ENCODE assay signal across 1 cellular context in the genomic region with DNA sequence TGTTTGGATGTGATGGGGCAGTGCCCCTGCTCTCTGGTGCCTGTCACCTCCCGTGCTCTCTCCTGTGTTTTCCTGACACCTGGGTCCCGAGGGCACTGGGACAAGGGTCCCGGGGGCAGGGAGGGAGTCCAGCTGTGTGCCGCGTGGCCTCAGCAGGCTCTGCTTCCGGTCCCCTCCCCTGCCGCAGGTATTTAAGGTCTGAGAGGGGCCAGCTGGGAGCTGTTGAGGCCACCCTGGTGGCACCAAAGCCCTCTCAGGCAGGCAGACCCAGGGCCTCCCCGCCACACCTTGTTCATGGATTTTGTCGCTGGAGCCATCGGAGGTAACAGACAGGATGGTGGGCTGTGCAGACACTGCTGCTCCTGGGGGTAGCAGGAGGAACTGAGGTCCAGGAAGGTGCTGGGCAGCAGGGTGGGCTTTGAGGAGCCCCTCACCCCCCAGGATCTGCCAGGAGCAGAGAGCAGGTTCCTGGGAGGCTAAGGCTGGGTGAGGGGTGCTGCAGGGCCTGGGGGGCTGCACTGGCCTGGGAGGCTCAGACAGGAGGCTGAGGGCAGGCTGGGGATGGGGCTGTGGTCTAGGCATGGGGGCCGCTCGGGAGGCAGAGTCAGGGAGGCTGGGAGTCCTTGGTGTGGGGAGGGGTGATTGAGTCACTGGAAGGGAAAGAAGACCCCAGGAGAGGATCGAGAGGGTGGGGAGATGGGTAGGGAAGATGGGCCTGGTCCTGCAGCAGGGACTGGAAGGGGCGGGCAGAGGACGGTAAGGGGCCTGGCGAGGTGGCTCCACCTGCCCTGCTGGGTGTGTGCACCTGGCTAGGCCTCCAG.
TF ChIP-seq lines count a peak whose summit lies in the region.

A gene with protein sequence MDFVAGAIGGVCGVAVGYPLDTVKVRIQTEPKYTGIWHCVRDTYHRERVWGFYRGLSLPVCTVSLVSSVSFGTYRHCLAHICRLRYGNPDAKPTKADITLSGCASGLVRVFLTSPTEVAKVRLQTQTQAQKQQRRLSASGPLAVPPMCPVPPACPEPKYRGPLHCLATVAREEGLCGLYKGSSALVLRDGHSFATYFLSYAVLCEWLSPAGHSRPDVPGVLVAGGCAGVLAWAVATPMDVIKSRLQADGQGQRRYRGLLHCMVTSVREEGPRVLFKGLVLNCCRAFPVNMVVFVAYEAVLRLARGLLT (plus strand): TSS at position 219 of the 821 bp plus-strand sequence. CDS start 76 bp downstream, at position 295.

TF ChIP-seq in HepG2, 621 proteins besides CTCF, POLR2A, EP300 and RAD21 (continues in another document):
- TF ChIP-seq AHDC1 (CRISPR knock-in tag; IDR thresholded peaks at IDR 0.05; ENCODE audit: borderline replicate concordance) (peak; percentile 54; the same call in 1 of the 2 replicates), GATAD2A (CRISPR knock-in tag; IDR thresholded peaks at IDR 0.05) (peak; percentile 33; the same call in 1 of the 2 replicates), HNF1B (CRISPR knock-in tag; IDR thresholded peaks at IDR 0.05) (peak; percentile 60; the same call in 1 of the 2 replicates), HNRNPLL (IDR thresholded peaks at IDR 0.05; ENCODE audit: low read depth, low read length, poor library complexity, severe bottlenecking) (no peak), PLRG1 (conservative IDR thresholded peaks at IDR 0.05) (no peak), HOXD1 (CRISPR knock-in tag; IDR thresholded peaks at IDR 0.05) (no peak), ZNF274 (CRISPR knock-in tag; IDR thresholded peaks at IDR 0.05) (0 out of 2 replicates have a peak, but pooled peaks have one; percentile 68), GFI1 (CRISPR knock-in tag; IDR thresholded peaks at IDR 0.05; ENCODE audit: borderline replicate concordance) (no peak), TBL1XR1 (IDR thresholded peaks at IDR 0.05; ENCODE audit: borderline replicate concordance, low read length, partially characterized antibody) (no peak), NFATC3 (CRISPR knock-in tag; IDR thresholded peaks at IDR 0.05) (no peak), ZNF501 (CRISPR knock-in tag; IDR thresholded peaks at IDR 0.05) (0 out of 2 replicates have a peak, but pooled peaks have one; percentile 31), MAZ (IDR thresholded peaks at IDR 0.05; ENCODE audit: borderline replicate concordance, low read depth, low read length) (peak; percentile 69; the same call in 1 of the 2 replicates), MAZ (CRISPR knock-in tag; IDR thresholded peaks at IDR 0.05; ENCODE audit: low read depth) (no peak), SIX1 (CRISPR knock-in tag; IDR thresholded peaks at IDR 0.05; ENCODE audit: borderline replicate concordance) (no peak), ZNF746 (CRISPR knock-in tag; IDR thresholded peaks at IDR 0.05) (0 out of 2 replicates have a peak, but pooled peaks have one; percentile 17), KLF15 (CRISPR knock-in tag; IDR thresholded peaks at IDR 0.05; ENCODE audit: borderline replicate concordance) (no peak), RFX5 (IDR thresholded peaks at IDR 0.05; ENCODE audit: low read depth, low read length) (no peak), SKI (IDR thresholded peaks at IDR 0.05; ENCODE audit: partially characterized antibody) (no peak), TEAD3 (CRISPR knock-in tag; optimal IDR thresholded peaks at IDR 0.05; ENCODE audit: borderline replicate concordance) (peak; percentile 56), TEAD2 (CRISPR knock-in tag; IDR thresholded peaks at IDR 0.05) (no peak), RBFOX2 (IDR thresholded peaks at IDR 0.05; ENCODE audit: low read depth, low read length) (no peak), ZBTB39 (CRISPR knock-in tag; IDR thresholded peaks at IDR 0.05) (no peak), EZH2 (conservative IDR thresholded peaks at IDR 0.05; ENCODE audit: low read depth, low read length) (no peak), SAP130 (CRISPR knock-in tag; IDR thresholded peaks at IDR 0.05; ENCODE audit: low read depth) (peak; percentile 53), LCORL (IDR thresholded peaks at IDR 0.05) (no peak), LCORL (CRISPR knock-in tag; IDR thresholded peaks at IDR 0.05) (peak; percentile 84)
- TF ChIP-seq, protein P1, sequence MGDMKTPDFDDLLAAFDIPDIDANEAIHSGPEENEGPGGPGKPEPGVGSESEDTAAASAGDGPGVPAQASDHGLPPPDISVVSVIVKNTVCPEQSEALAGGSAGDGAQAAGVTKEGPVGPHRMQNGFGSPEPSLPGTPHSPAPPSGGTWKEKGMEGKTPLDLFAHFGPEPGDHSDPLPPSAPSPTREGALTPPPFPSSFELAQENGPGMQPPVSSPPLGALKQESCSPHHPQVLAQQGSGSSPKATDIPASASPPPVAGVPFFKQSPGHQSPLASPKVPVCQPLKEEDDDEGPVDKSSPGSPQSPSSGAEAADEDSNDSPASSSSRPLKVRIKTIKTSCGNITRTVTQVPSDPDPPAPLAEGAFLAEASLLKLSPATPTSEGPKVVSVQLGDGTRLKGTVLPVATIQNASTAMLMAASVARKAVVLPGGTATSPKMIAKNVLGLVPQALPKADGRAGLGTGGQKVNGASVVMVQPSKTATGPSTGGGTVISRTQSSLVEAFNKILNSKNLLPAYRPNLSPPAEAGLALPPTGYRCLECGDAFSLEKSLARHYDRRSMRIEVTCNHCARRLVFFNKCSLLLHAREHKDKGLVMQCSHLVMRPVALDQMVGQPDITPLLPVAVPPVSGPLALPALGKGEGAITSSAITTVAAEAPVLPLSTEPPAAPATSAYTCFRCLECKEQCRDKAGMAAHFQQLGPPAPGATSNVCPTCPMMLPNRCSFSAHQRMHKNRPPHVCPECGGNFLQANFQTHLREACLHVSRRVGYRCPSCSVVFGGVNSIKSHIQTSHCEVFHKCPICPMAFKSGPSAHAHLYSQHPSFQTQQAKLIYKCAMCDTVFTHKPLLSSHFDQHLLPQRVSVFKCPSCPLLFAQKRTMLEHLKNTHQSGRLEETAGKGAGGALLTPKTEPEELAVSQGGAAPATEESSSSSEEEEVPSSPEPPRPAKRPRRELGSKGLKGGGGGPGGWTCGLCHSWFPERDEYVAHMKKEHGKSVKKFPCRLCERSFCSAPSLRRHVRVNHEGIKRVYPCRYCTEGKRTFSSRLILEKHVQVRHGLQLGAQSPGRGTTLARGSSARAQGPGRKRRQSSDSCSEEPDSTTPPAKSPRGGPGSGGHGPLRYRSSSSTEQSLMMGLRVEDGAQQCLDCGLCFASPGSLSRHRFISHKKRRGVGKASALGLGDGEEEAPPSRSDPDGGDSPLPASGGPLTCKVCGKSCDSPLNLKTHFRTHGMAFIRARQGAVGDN (CRISPR knock-in tag; IDR thresholded peaks at IDR 0.05), result peak; percentile 86
- TF ChIP-seq, protein P2, sequence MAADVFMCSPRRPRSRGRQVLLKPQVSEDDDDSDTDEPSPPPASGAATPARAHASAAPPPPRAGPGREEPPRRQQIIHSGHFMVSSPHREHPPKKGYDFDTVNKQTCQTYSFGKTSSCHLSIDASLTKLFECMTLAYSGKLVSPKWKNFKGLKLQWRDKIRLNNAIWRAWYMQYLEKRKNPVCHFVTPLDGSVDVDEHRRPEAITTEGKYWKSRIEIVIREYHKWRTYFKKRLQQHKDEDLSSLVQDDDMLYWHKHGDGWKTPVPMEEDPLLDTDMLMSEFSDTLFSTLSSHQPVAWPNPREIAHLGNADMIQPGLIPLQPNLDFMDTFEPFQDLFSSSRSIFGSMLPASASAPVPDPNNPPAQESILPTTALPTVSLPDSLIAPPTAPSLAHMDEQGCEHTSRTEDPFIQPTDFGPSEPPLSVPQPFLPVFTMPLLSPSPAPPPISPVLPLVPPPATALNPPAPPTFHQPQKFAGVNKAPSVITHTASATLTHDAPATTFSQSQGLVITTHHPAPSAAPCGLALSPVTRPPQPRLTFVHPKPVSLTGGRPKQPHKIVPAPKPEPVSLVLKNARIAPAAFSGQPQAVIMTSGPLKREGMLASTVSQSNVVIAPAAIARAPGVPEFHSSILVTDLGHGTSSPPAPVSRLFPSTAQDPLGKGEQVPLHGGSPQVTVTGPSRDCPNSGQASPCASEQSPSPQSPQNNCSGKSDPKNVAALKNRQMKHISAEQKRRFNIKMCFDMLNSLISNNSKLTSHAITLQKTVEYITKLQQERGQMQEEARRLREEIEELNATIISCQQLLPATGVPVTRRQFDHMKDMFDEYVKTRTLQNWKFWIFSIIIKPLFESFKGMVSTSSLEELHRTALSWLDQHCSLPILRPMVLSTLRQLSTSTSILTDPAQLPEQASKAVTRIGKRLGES (CRISPR knock-in tag; IDR thresholded peaks at IDR 0.05; ENCODE audit: borderline replicate concordance), result no peak
- TF ChIP-seq, protein P3, sequence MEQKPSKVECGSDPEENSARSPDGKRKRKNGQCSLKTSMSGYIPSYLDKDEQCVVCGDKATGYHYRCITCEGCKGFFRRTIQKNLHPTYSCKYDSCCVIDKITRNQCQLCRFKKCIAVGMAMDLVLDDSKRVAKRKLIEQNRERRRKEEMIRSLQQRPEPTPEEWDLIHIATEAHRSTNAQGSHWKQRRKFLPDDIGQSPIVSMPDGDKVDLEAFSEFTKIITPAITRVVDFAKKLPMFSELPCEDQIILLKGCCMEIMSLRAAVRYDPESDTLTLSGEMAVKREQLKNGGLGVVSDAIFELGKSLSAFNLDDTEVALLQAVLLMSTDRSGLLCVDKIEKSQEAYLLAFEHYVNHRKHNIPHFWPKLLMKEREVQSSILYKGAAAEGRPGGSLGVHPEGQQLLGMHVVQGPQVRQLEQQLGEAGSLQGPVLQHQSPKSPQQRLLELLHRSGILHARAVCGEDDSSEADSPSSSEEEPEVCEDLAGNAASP (CRISPR knock-in tag; IDR thresholded peaks at IDR 0.05; ENCODE audit: borderline replicate concordance), result peak; percentile 72; the same call in 1 of the 2 replicates
- TF ChIP-seq, protein P4, sequence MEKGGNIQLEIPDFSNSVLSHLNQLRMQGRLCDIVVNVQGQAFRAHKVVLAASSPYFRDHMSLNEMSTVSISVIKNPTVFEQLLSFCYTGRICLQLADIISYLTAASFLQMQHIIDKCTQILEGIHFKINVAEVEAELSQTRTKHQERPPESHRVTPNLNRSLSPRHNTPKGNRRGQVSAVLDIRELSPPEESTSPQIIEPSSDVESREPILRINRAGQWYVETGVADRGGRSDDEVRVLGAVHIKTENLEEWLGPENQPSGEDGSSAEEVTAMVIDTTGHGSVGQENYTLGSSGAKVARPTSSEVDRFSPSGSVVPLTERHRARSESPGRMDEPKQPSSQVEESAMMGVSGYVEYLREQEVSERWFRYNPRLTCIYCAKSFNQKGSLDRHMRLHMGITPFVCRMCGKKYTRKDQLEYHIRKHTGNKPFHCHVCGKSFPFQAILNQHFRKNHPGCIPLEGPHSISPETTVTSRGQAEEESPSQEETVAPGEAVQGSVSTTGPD (CRISPR knock-in tag; IDR thresholded peaks at IDR 0.05), result no peak
